43 cellular contexts compared by ENCODE assay signal in the genomic region with DNA sequence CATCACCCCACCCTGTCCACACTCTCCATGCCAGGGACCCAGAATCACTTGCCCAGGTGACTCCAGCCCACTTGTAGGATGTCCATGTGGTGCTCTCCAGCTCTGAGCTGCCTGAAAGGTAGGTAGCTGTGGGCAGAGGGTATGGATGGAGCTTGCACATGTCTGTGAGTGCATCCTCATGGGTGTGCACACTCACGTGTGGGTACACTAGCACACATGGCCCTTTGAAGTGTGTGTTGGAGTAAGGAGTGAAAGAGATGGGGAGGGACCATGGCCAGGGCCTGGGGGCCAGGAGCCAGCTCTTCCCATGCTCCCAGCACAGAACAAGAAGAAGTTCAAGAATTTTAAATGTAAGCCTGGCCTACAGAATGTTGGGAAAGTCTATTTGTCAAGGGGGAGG. TPM values are rescaled to one million over a fixed set of nuclear protein-coding genes. Genes with fewer than 3 reads are reported as not detected.
"Had no signal": no experiment of that assay in that cellular context is flagged by ENCODE, and none has a peak within 500 bp of the region (broad histone marks: within the 10 kb centered on the region; RNA-seq: fewer than 3 reads in every experiment).

No MANE protein-coding gene starts in this region.

- H3K4me3 ChIP-seq: adrenal gland, ascending aorta, body of pancreas, breast epithelium, cardiac muscle cell had no signal

- H3K27ac ChIP-seq: adrenal gland, ascending aorta, body of pancreas, brain microvascular endothelial cell, breast epithelium, cardiac muscle cell had no signal

- H3K9me3 Mint-ChIP-seq: central memory CD8-positive, alpha-beta T cell had no signal

- ATAC-seq: activated naive CD8-positive, alpha-beta T cell treated with anti-CD3 and anti-CD28 coated beads, Interleukin-2, amount 50 U/mL, for 24 hours; activated T-cell treated with anti-CD3 and anti-CD28 coated beads, Interleukin-2, amount 50 U/mL, for 4 hours; activated T-cell treated with anti-CD3 and anti-CD28 coated beads, Interleukin-2, amount 50 U/mL, for 72 hours; activated T-helper 17 cell treated with anti-CD3 and anti-CD28 coated beads, Interleukin-2, amount 50 U/mL, for 72 hours; body of pancreas had no signal

- DNase-seq: activated effector memory CD4-positive, alpha-beta T cell treated with anti-CD3 and anti-CD28 coated beads, Interleukin-2, amount 50 U/mL, for 16 hours; activated effector memory CD4-positive, alpha-beta T cell treated with Interleukin-2 at 50 U/mL for 16 hours; activated gamma-delta T cell; activated gamma-delta T cell treated with Interleukin-2 at 50 U/mL for 16 hours; activated naive CD4-positive, alpha-beta T cell; activated naive CD4-positive, alpha-beta T cell treated with anti-CD3 and anti-CD28 coated beads for 36 hours; activated naive CD4-positive, alpha-beta T cell treated with anti-CD3 and anti-CD28 coated beads, Interleukin-2, amount 10 ng/mL, durations not matched to agents 7 days and 5 days; activated naive CD4-positive, alpha-beta T cell treated with anti-CD3 and anti-CD28 coated beads, Interleukin-2, amount 50 U/mL, for 16 hours; activated naive CD4-positive, alpha-beta T cell treated with Interleukin-2 at 50 U/mL for 16 hours; activated naive CD8-positive, alpha-beta T cell treated with anti-CD3 and anti-CD28 coated beads for 36 hours; activated naive CD8-positive, alpha-beta T cell treated with anti-CD3 and anti-CD28 coated beads, Interleukin-2, amount 10 ng/mL, durations not matched to agents 7 days and 5 days; activated naive CD8-positive, alpha-beta T cell treated with anti-CD3 and anti-CD28 coated beads, Interleukin-2, amount 50 U/mL, for 24 hours; activated T-cell treated with anti-CD3 and anti-CD28 coated beads for 4 hours; activated T-cell treated with anti-CD3 and anti-CD28 coated beads, Interleukin-2, amount 50 U/mL, for 1 hour; activated T-cell treated with anti-CD3 and anti-CD28 coated beads, Interleukin-2, amount 50 U/mL, for 24 hours; activated T-cell treated with anti-CD3 and anti-CD28 coated beads, Interleukin-2, amount 50 U/mL, for 4 hours; activated T-cell treated with anti-CD3 and anti-CD28 coated beads, Interleukin-2, amount 50 U/mL, for 48 hours; activated T-cell treated with anti-CD3 and anti-CD28 coated beads, Interleukin-2, amount 50 U/mL, for 72 hours; adrenal gland; amniotic stem cell; amygdala; anterior cingulate cortex; aorta; body of pancreas; brain microvascular endothelial cell; caudate nucleus; central memory CD4-positive, alpha-beta T cell; cerebellar nuclear complex had no signal

- H3K4me1 ChIP-seq: adrenal gland, ascending aorta, body of pancreas, breast epithelium had no signal

- FAIRE-seq: astrocyte had no signal

- H3K36me3 Mint-ChIP-seq: activated naive CD4-positive, alpha-beta T cell treated with anti-CD3 and anti-CD28 coated beads, Interleukin-2, amount 10 ng/mL, durations not matched to agents 7 days and 5 days; activated naive CD4-positive, alpha-beta T cell treated with anti-CD3 and anti-CD28 coated beads, Interleukin-2, amount 50 U/mL, for 24 hours; activated naive CD8-positive, alpha-beta T cell treated with anti-CD3 and anti-CD28 coated beads, Interleukin-2, amount 10 ng/mL, durations not matched to agents 7 days and 5 days; brain had no signal

- H3K9me3 ChIP-seq: adrenal gland, ascending aorta, body of pancreas had no signal

- H3K27me3 ChIP-seq: adrenal gland, ascending aorta, body of pancreas, brain microvascular endothelial cell, breast epithelium, cardiac muscle cell had no signal

- H3K27ac Mint-ChIP-seq: activated naive CD4-positive, alpha-beta T cell treated with anti-CD3 and anti-CD28 coated beads for 36 hours; activated naive CD4-positive, alpha-beta T cell treated with anti-CD3 and anti-CD28 coated beads, Interleukin-2, amount 10 ng/mL, durations not matched to agents 7 days and 5 days; activated naive CD4-positive, alpha-beta T cell treated with anti-CD3 and anti-CD28 coated beads, Interleukin-2, amount 50 U/mL, for 24 hours; activated naive CD8-positive, alpha-beta T cell; activated naive CD8-positive, alpha-beta T cell treated with anti-CD3 and anti-CD28 coated beads for 36 hours; activated naive CD8-positive, alpha-beta T cell treated with anti-CD3 and anti-CD28 coated beads, Interleukin-2, amount 10 ng/mL, durations not matched to agents 7 days and 5 days; activated naive CD8-positive, alpha-beta T cell treated with anti-CD3 and anti-CD28 coated beads, Interleukin-2, amount 50 U/mL, for 24 hours; activated T-cell treated with anti-CD3 and anti-CD28 coated beads, Interleukin-2, amount 50 U/mL, for 24 hours; activated T-cell treated with anti-CD3 and anti-CD28 coated beads, Interleukin-2, amount 50 U/mL, for 72 hours; activated T-helper 1 cell treated with anti-CD3 and anti-CD28 coated beads, Interleukin-12 subunit alpha, Interleukin-12 subunit beta, Interleukin-2, Interleukin-4 antibody, amounts not matched to agents 30 ng/mL and 10 ng/mL and 1 ng/mL, durations not matched to agents 14 hours and 24 hours and 36 hours; activated T-helper 17 cell treated with anti-CD3 and anti-CD28 coated beads, Interleukin-2, amount 50 U/mL, for 72 hours; activated T-helper 2 cell treated with anti-CD3 and anti-CD28 coated beads, Interferon-gamma antibody, Interleukin-2, Interleukin-4, amounts not matched to agents 10 μg/mL and 5 μg/mL and 100 μg/mL, durations not matched to agents 14 hours and 24 hours and 36 hours; brain had no signal

- H3K36me3 ChIP-seq: adrenal gland, ascending aorta, brain microvascular endothelial cell, breast epithelium, cardiac muscle cell had no signal

RNA-seq across cellular contexts. Expression of a gene that starts 50.2 kb away (rescaled TPM):
- total RNA-seq: activated naive CD4-positive, alpha-beta T cell treated with anti-CD3 and anti-CD28 coated beads for 36 hours; activated naive CD8-positive, alpha-beta T cell treated with anti-CD3 and anti-CD28 coated beads for 36 hours; activated naive CD8-positive, alpha-beta T cell treated with anti-CD3 and anti-CD28 coated beads, Interleukin-2, amount 10 ng/mL, durations not matched to agents 7 days and 5 days; activated T-cell treated with anti-CD3 and anti-CD28 coated beads, Interleukin-2, amount 50 U/mL, for 4 hours; activated T-cell treated with anti-CD3 and anti-CD28 coated beads, Interleukin-2, amount 50 U/mL, for 72 hours; activated T-helper 1 cell treated with anti-CD3 and anti-CD28 coated beads, Interleukin-12 subunit alpha, Interleukin-12 subunit beta, Interleukin-2, Interleukin-4 antibody, amounts not matched to agents 30 ng/mL and 10 ng/mL and 1 ng/mL, durations not matched to agents 14 hours and 24 hours and 36 hours; activated T-helper 17 cell treated with anti-CD3 and anti-CD28 coated beads, Interleukin-2, amount 50 U/mL, for 72 hours; activated T-helper 2 cell treated with anti-CD3 and anti-CD28 coated beads, Interferon-gamma antibody, Interleukin-2, Interleukin-4, amounts not matched to agents 10 μg/mL and 5 μg/mL and 100 μg/mL, durations not matched to agents 14 hours and 24 hours and 36 hours; adrenal gland; aorta; ascending aorta; astrocyte; body of pancreas; breast epithelium; cardiac muscle cell; cardiac septum; cerebellum; chondrocyte had no signal
- polyA plus RNA-seq: adipose tissue, adrenal gland, aorta, cardiac muscle cell had no signal
